1 cellular context compared by ENCODE assay signal in the genomic region with DNA sequence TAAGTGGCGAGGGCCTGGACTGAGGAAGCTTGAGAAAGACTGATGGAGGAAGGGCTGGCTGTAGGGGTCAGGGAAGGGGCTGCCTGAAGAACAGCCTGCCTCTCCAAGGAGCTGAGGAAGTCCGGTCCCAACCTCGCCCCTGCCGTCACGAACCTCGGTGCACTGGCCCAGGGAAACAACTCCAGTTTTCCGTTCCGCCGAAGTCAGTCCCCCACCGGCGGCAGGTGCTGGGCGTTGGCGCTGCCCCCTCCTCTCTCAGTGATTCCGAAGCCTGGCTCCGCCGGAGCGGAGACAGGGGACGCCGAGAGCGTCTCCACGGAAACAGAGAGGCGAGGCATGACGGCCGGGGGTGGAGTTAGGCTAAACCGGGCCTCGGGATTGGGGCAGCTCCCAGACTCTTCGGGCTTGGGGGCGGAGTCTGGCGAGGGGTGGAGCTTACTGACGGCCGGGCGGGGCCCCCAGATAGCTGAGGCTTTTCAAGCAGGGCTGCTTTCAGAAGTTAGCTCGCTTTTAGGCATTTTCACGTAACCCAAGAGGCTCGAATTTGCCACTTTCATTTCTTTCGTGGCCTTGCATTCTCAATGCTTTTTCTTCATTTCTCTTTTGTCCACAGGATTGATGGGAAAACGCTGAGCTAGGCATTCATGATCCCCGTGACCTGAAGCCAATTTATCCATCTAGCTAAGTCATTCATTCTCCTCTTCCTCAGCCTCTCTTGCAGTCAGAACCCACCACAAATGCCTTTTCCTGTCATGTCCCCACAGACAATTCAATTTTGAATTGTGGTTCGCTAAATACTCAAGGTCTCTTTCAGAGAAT.
TF ChIP-seq lines count a peak whose summit lies in the region.

A gene with protein sequence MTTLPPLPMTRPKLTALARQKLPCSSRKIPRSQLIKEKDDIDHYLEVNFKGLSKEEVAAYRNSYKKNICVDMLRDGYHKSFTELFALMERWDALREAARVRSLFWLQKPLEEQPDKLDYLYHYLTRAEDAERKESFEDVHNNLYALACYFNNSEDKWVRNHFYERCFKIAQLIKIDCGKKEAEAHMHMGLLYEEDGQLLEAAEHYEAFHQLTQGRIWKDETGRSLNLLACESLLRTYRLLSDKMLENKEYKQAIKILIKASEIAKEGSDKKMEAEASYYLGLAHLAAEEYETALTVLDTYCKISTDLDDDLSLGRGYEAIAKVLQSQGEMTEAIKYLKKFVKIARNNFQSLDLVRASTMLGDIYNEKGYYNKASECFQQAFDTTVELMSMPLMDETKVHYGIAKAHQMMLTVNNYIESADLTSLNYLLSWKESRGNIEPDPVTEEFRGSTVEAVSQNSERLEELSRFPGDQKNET (minus strand): TSS at position 309 of the 819 bp plus-strand sequence. CDS start 5,969 bp downstream, outside the sequence.

TF ChIP-seq in endothelial cell of umbilical vein, 7 proteins besides CTCF, POLR2A, EP300 and RAD21 (continued from another document):
- TF ChIP-seq GATA2 (IDR thresholded peaks at IDR 0.05; ENCODE audit: insufficient read depth, insufficient read length, low read depth, low read length) (no peak), EZH2 (IDR thresholded peaks at IDR 0.05; ENCODE audit: borderline replicate concordance, low read depth, low read length, severe bottlenecking) (no peak)
